Comparison of ENCODE assay signal across 8 cellular contexts in genomic region chr11:119730347-119730613, GRCh38. TPM values are rescaled to one million over a fixed set of nuclear protein-coding genes. Genes with fewer than 3 reads are reported as not detected.
DNase-seq lines count a peak whose midpoint lies in the region; ATAC-seq and TF ChIP-seq lines count a peak whose summit lies in the region.

No MANE protein-coding gene starts in this region.

- no peak overlapping the region for H3K56ac ChIP-seq in H9 (ENCODE audit: insufficient read length, low read depth, low read length)

- no peak overlapping the region for H2BK120ac ChIP-seq in H9 (ENCODE audit: low read depth, low read length, poor library complexity, severe bottlenecking)

- peaks cover 26% of the 10 kb centered on the region for H3K27me3 Mint-ChIP-seq in H9 (ENCODE audit: low read depth)
- H3K27me3 Mint-ChIP-seq in activated T-helper 1 cell treated with anti-CD3 and anti-CD28 coated beads, Interleukin-12 subunit alpha, Interleukin-12 subunit beta, Interleukin-2, Interleukin-4 antibody, amounts not matched to agents 30 ng/mL and 10 ng/mL and 1 ng/mL, durations not matched to agents 14 hours and 24 hours and 36 hours (ENCODE audit: insufficient read depth), result peaks cover 55% of the 10 kb centered on the region

- no peak overlapping the region for H2BK15ac ChIP-seq in H9 (ENCODE audit: low read depth, low read length)

- H2BK12ac ChIP-seq in H9 (ENCODE audit: insufficient read length, low read depth, low read length), result no peak overlapping the region

- H3K9me3 Mint-ChIP-seq in H9, result no peaks in the 10 kb centered on the region
- H3K9me3 Mint-ChIP-seq in activated T-helper 1 cell treated with anti-CD3 and anti-CD28 coated beads, Interleukin-12 subunit alpha, Interleukin-12 subunit beta, Interleukin-2, Interleukin-4 antibody, amounts not matched to agents 30 ng/mL and 10 ng/mL and 1 ng/mL, durations not matched to agents 14 hours and 24 hours and 36 hours, result no peaks in the 10 kb centered on the region

- H4K91ac ChIP-seq in H9 (ENCODE audit: insufficient read length, low read depth, low read length), result no peak overlapping the region

- intact Hi-C loops in activated T-helper 1 cell treated with anti-CD3 and anti-CD28 coated beads, Interleukin-12 subunit alpha, Interleukin-12 subunit beta, Interleukin-2, Interleukin-4 antibody, amounts not matched to agents 30 ng/mL and 10 ng/mL and 1 ng/mL, durations not matched to agents 14 hours and 24 hours and 36 hours (cut with micrococcal nuclease), result no loop called here

- peaks cover 11% of the 10 kb centered on the region for H3K23me2 ChIP-seq in H9 (ENCODE audit: insufficient read length, low read depth, low read length, poor library complexity, severe bottlenecking)

- H3F3A ChIP-seq in smooth muscle cell (ENCODE audit: low read depth), result peaks cover 5% of the 10 kb centered on the region

- peaks cover 21 to 26% of the 10 kb centered on the region in 2 experiments for H3K4me1 Mint-ChIP-seq in H9
- H3K4me1 Mint-ChIP-seq in activated T-helper 1 cell treated with anti-CD3 and anti-CD28 coated beads, Interleukin-12 subunit alpha, Interleukin-12 subunit beta, Interleukin-2, Interleukin-4 antibody, amounts not matched to agents 30 ng/mL and 10 ng/mL and 1 ng/mL, durations not matched to agents 14 hours and 24 hours and 36 hours (ENCODE audit: low read depth), result no peaks in the 10 kb centered on the region

- H2AFZ ChIP-seq in H9 (ENCODE audit: low read length) (no peak overlapping the region), smooth muscle cell (ENCODE audit: low read depth) (peak overlapping the region; percentile 96)

- H3K79me2 ChIP-seq in H9 (ENCODE audit: insufficient read depth, low read length), result peaks cover 18% of the 10 kb centered on the region; the same call in 1 of the 2 replicates
- peaks cover 21% of the 10 kb centered on the region for H3K79me2 ChIP-seq in smooth muscle cell (ENCODE audit: low read depth)

- H3K36me3 ChIP-seq in iPS-15b (ENCODE audit: control insufficient read depth, insufficient read depth, low read length) (no peaks in the 10 kb centered on the region), smooth muscle cell (ENCODE audit: low read depth) (no peaks in the 10 kb centered on the region)

- H3K14ac ChIP-seq in H9 (ENCODE audit: insufficient read depth, low read length), result no peak overlapping the region

- no peak overlapping the region for H3K4ac ChIP-seq in H9 (ENCODE audit: low read depth, low read length)

- no CpG with 5 or more reads among the region's 7 CpGs for WGBS in H9 (ENCODE audit: extremely low coverage, insufficient read length, low lambda C conversion rate)
- 47% methylated on average over 7 of the region's 7 CpGs for WGBS in smooth muscle cell (ENCODE audit: low lambda C conversion rate)

- no peaks in the 10 kb centered on the region for H4K20me1 ChIP-seq in H9 (ENCODE audit: control insufficient read depth, insufficient read depth, insufficient read length)
- peaks cover 31% of the 10 kb centered on the region for H4K20me1 ChIP-seq in smooth muscle cell (ENCODE audit: low read depth)

- TF ChIP-seq CTCF in H9 (conservative IDR thresholded peaks at IDR 0.05), result no peak
- TF ChIP-seq CTCF in smooth muscle cell (IDR thresholded peaks at IDR 0.05; ENCODE audit: borderline replicate concordance, insufficient read depth, poor library complexity, severe bottlenecking), result no peak

- ATAC-seq in GM19395 (IDR thresholded peaks at IDR 0.05; ENCODE audit: unreplicated experiment) (no peak), GM19397 (IDR thresholded peaks at IDR 0.05; ENCODE audit: unreplicated experiment) (no peak)

- H3K4me3 ChIP-seq in iPS-15b (ENCODE audit: low read depth, low read length) (peak overlapping the region; percentile 92), smooth muscle cell (peak overlapping the region; percentile 84)

- peaks cover 12% of the 10 kb centered on the region; the same call in 1 of the 2 replicates for H3K4me1 ChIP-seq in H9 (ENCODE audit: insufficient read depth, low read length)
- H3K4me1 ChIP-seq in iPS-15b (ENCODE audit: control insufficient read depth, insufficient read depth, low read length), result peaks cover 12% of the 10 kb centered on the region
- peaks cover 23% of the 10 kb centered on the region for H3K4me1 ChIP-seq in smooth muscle cell (ENCODE audit: low read depth)

- peaks cover 0 to 14% (median 4%) of the 10 kb centered on the region in 3 experiments; a peak in 3 of 7 replicates for H3K36me3 Mint-ChIP-seq in H9 (ENCODE audit: insufficient read depth in 1 of 3, low read depth in 3 of 3)
- H3K36me3 Mint-ChIP-seq in activated T-helper 1 cell treated with anti-CD3 and anti-CD28 coated beads, Interleukin-12 subunit alpha, Interleukin-12 subunit beta, Interleukin-2, Interleukin-4 antibody, amounts not matched to agents 30 ng/mL and 10 ng/mL and 1 ng/mL, durations not matched to agents 14 hours and 24 hours and 36 hours (ENCODE audit: low read depth), result no peaks in the 10 kb centered on the region

- no peak overlapping the region for H2BK20ac ChIP-seq in H9 (ENCODE audit: low read depth, low read length, poor library complexity, severe bottlenecking)

- H3T11ph ChIP-seq in H9 (ENCODE audit: low read length), result no peak overlapping the region

- no peak overlapping the region for H3K27ac Mint-ChIP-seq in H9
- H3K27ac Mint-ChIP-seq in activated T-helper 1 cell treated with anti-CD3 and anti-CD28 coated beads, Interleukin-12 subunit alpha, Interleukin-12 subunit beta, Interleukin-2, Interleukin-4 antibody, amounts not matched to agents 30 ng/mL and 10 ng/mL and 1 ng/mL, durations not matched to agents 14 hours and 24 hours and 36 hours, result no peak overlapping the region

- no peak overlapping the region for H2AK5ac ChIP-seq in H9 (ENCODE audit: insufficient read length, low read length)

- no peak overlapping the region for H4K8ac ChIP-seq in H9 (replicated peaks; ENCODE audit: insufficient read length, low read depth, low read length)

- no peaks in the 10 kb centered on the region for H3K9me3 ChIP-seq in H9 (ENCODE audit: control insufficient read depth, low read depth, low read length)
- no peaks in the 10 kb centered on the region for H3K9me3 ChIP-seq in iPS-15b (ENCODE audit: control insufficient read depth, insufficient read depth, low read length)
- H3K9me3 ChIP-seq in smooth muscle cell (replicated peaks; ENCODE audit: low read depth), result no peaks in the 10 kb centered on the region

- no peak overlapping the region for H4K5ac ChIP-seq in H9 (ENCODE audit: insufficient read length, low read depth, low read length)

- H3K9ac ChIP-seq in H9 (ENCODE audit: extremely low read depth, insufficient read length, low read length) (no peak overlapping the region), iPS-15b (ENCODE audit: low read depth, low read length) (no peak overlapping the region), smooth muscle cell (ENCODE audit: low read depth) (peak overlapping the region; percentile 49)

- H3K27me3 ChIP-seq in H9 (ENCODE audit: insufficient read depth, low read length) (no peaks in the 10 kb centered on the region), iPS-15b (ENCODE audit: control insufficient read depth, insufficient read depth, low read length) (peaks cover 17% of the 10 kb centered on the region), smooth muscle cell (ENCODE audit: low read depth) (no peaks in the 10 kb centered on the region)

- H3K4me3 Mint-ChIP-seq in H9, result peak overlapping the region; percentile 88 to 98
- H3K4me3 Mint-ChIP-seq in activated T-helper 1 cell treated with anti-CD3 and anti-CD28 coated beads, Interleukin-12 subunit alpha, Interleukin-12 subunit beta, Interleukin-2, Interleukin-4 antibody, amounts not matched to agents 30 ng/mL and 10 ng/mL and 1 ng/mL, durations not matched to agents 14 hours and 24 hours and 36 hours, result peak overlapping the region; percentile 77

- no peak overlapping the region for H2BK5ac ChIP-seq in H9 (ENCODE audit: insufficient read length, low read length)

- H3K18ac ChIP-seq in H9 (ENCODE audit: insufficient read length, low read depth, low read length), result no peak overlapping the region

- no peak for DNase-seq in H9
- DNase-seq in activated T-helper 1 cell treated with anti-CD3 and anti-CD28 coated beads, Interleukin-12 subunit alpha, Interleukin-12 subunit beta, Interleukin-2, Interleukin-4 antibody, amounts not matched to agents 30 ng/mL and 10 ng/mL and 1 ng/mL, durations not matched to agents 14 hours and 24 hours and 36 hours (ENCODE audit: low spot score), result no peak
- no peak for DNase-seq in smooth muscle cell (lab: John Stamatoyannopoulos, UW; ENCODE audit: unreplicated experiment)
- DNase-seq in HT-29 (ENCODE audit: low spot score), result no peak
- no peak for DNase-seq in stimulated activated CD4-positive, alpha-beta T cell treated with anti-CD3 and anti-CD28 coated beads, Interleukin-2, amount 100 ng/mL, for 48 hours

- H3K27ac ChIP-seq in H9 (ENCODE audit: insufficient read length, low read depth, low read length) (no peak overlapping the region), smooth muscle cell (ENCODE audit: low read depth) (peak overlapping the region; percentile 69)

- H3K79me1 ChIP-seq in H9 (ENCODE audit: insufficient read depth, low read depth, low read length, poor library complexity, severe bottlenecking), result no peaks in the 10 kb centered on the region

- H3K23ac ChIP-seq in H9 (ENCODE audit: insufficient read length, low read depth, low read length), result no peak overlapping the region

- H3K4me2 ChIP-seq in H9 (ENCODE audit: insufficient read depth, insufficient read length, low read length) (peak overlapping the region; percentile 81), smooth muscle cell (peak overlapping the region; percentile 96)

RNA-seq across cellular contexts. Expression of gene NECTIN1, which starts 1.3 kb away (rescaled TPM):
- total RNA-seq in H9 (2021) (113 and 121 TPM in 2 replicates), smooth muscle cell (9.1 and 10.1 TPM in 2 replicates)
- total RNA-seq in activated T-helper 1 cell treated with anti-CD3 and anti-CD28 coated beads, Interleukin-12 subunit alpha, Interleukin-12 subunit beta, Interleukin-2, Interleukin-4 antibody, amounts not matched to agents 30 ng/mL and 10 ng/mL and 1 ng/mL, durations not matched to agents 14 hours and 24 hours and 36 hours, result 4.5 and 5.4 TPM in 2 replicates
- 4.9 and 7.1 TPM in 2 replicates for polyA plus RNA-seq in smooth muscle cell
- 38.9 and 46.5 TPM in 2 replicates for total RNA-seq in HT-29 (2014; rRNA removed; shearing (Covaris generic))
